In the genomic region with DNA sequence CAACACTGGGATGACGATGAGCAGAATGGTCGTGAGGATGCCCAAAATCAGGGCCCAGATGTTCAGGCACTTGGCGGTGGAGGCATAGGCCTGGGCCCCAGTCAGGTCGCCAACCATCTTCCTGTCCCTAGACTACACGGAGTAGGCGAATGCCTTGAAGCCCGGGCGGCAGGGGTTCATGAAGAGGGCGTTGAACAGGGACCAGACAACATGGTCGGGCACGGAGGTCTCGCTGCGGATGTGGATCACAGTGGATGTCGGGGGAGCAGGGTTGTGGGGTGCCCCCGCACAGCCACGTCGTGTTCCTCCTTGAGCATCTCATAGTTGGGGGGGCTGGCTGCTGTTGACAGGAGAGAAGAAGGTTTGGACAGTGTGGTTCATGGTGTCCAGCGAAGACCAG, we compare ENCODE assay signal across 25 cellular contexts. TPM values are rescaled to one million over a fixed set of nuclear protein-coding genes. Genes with fewer than 3 reads are reported as not detected.
DNase-seq lines count a peak whose midpoint lies in the region; ATAC-seq, FAIRE-seq and TF ChIP-seq lines count a peak whose summit lies in the region.
"Had no signal": no experiment of that assay in that cellular context is flagged by ENCODE, and none has a peak within 500 bp of the region (broad histone marks: within the 10 kb centered on the region; RNA-seq: fewer than 3 reads in every experiment).

No MANE protein-coding gene starts in this region.

- H3K4me1 Mint-ChIP-seq in T-helper 2 cell treated with Interferon-gamma antibody and Interleukin-4, amounts not matched to agents 5 μg/mL and 100 μg/mL, for 36 hours (ENCODE audit: low read depth): peaks cover 22% of the 10 kb centered on the region
- H3K4me1 Mint-ChIP-seq in CD14-positive monocyte: peaks cover 45% of the 10 kb centered on the region

- ATAC-seq in upper lobe of right lung (no peak), HG02798 (IDR thresholded peaks at IDR 0.05; ENCODE audit: poor library complexity, unreplicated experiment) (no peak)

- no peaks in the 10 kb centered on the region for H4K20me1 ChIP-seq in Karpas-422 (ENCODE audit: insufficient read depth, low read depth, low read length)

- H3K9me3 ChIP-seq in Karpas-422 (ENCODE audit: low read length) (no peaks in the 10 kb centered on the region), kidney (ENCODE audit: control insufficient read depth in 1 of 2, low read length in 2 of 2) (no peaks in the 10 kb centered on the region), upper lobe of right lung (no peaks in the 10 kb centered on the region)

- H3K79me2 ChIP-seq in Karpas-422 (ENCODE audit: low read length): no peaks in the 10 kb centered on the region

- H3K27me3 ChIP-seq in Karpas-422 (ENCODE audit: low read length): no peaks in the 10 kb centered on the region
- no peaks in the 10 kb centered on the region for H3K27me3 ChIP-seq in upper lobe of right lung

- H3K4me1 ChIP-seq in Karpas-422 (ENCODE audit: low read length) (peaks cover 6% of the 10 kb centered on the region), kidney (ENCODE audit: control insufficient read depth in 1 of 2, insufficient read depth in 1 of 2, low read depth in 1 of 2, low read length in 2 of 2) (peaks cover 9 to 16% of the 10 kb centered on the region in 2 donors), upper lobe of right lung (peaks cover 6% of the 10 kb centered on the region)

- H3K9ac ChIP-seq in Karpas-422 (ENCODE audit: low read length) (no peak overlapping the region), kidney (ENCODE audit: low read length in 2 of 2) (no peak overlapping the region)
- H3K9ac ChIP-seq: KMS-11 had no signal

- H2AFZ ChIP-seq in Karpas-422 (ENCODE audit: low read length): no peak overlapping the region

- peak overlapping the region; percentile 12 for H3K27ac Mint-ChIP-seq in T-helper 2 cell treated with Interferon-gamma antibody and Interleukin-4, amounts not matched to agents 5 μg/mL and 100 μg/mL, for 36 hours
- no peak overlapping the region for H3K27ac Mint-ChIP-seq in CD14-positive monocyte

- no peak for FAIRE-seq in kidney (lab: Jason Lieb, UNC)
- FAIRE-seq: D721Med, GM19239, H1, RCC 7860 had no signal

- H3K36me3 ChIP-seq in Karpas-422 (ENCODE audit: insufficient read depth, low read length) (no peaks in the 10 kb centered on the region), kidney (ENCODE audit: control insufficient read depth in 1 of 2, insufficient read depth in 2 of 2, low read length in 2 of 2) (no peaks in the 10 kb centered on the region), upper lobe of right lung (no peaks in the 10 kb centered on the region)

- H3K4me2 ChIP-seq in Karpas-422 (ENCODE audit: low read depth, low read length, poor library complexity, severe bottlenecking): no peak overlapping the region
- H3K4me2 ChIP-seq: KMS-11 had no signal

- no peaks in the 10 kb centered on the region for H3K36me3 Mint-ChIP-seq in T-helper 2 cell treated with Interferon-gamma antibody and Interleukin-4, amounts not matched to agents 5 μg/mL and 100 μg/mL, for 36 hours (ENCODE audit: low read depth)
- H3K36me3 Mint-ChIP-seq in CD14-positive monocyte: peaks cover 0 to 6% of the 10 kb centered on the region in 2 donors

- no peaks in the 10 kb centered on the region for H3K9me3 Mint-ChIP-seq in T-helper 2 cell treated with Interferon-gamma antibody and Interleukin-4, amounts not matched to agents 5 μg/mL and 100 μg/mL, for 36 hours
- peaks cover 0 to 2% (median 0%) of the 10 kb centered on the region in 7 donors for H3K9me3 Mint-ChIP-seq in CD14-positive monocyte

- intact Hi-C loops in kidney (cut with DNase I): no loop called here
- intact Hi-C loops in upper lobe of right lung (cut with DNase I): no loop called here
- intact Hi-C loops in CD14-positive monocyte (cut with micrococcal nuclease): no loop called here

- no peak for DNase-seq in T-helper 2 cell treated with Interferon-gamma antibody and Interleukin-4, amounts not matched to agents 5 μg/mL and 100 μg/mL, for 36 hours (ENCODE audit: low spot score)
- no peak for DNase-seq in T-helper 2 cell
- DNase-seq in Karpas-422: peak; percentile 22
- peak; percentile 67 for DNase-seq in kidney
- DNase-seq in upper lobe of right lung: peak; percentile 55
- no peak for DNase-seq in NCI-H446 (lab: John Stamatoyannopoulos, UW)
- DNase-seq in CD14-positive monocyte (ENCODE audit: low spot score): no peak
- DNase-seq: AML-193, DMS53, GDM1, NCI-H1105 treated with DMSO at 0.1 percent for 48 hours, NCI-H2081, NCI-H2171, NCI-H345, NCI-H524 treated with DMSO at 0.1 percent for 48 hours, NCI-H82, Right ventricle myocardium superior had no signal

- no peaks in the 10 kb centered on the region for H3K9me2 ChIP-seq in Karpas-422 (replicated peaks; ENCODE audit: insufficient read depth, low read length)

- no peak overlapping the region for H3K27ac ChIP-seq in Karpas-422 (ENCODE audit: low read length)
- no peak overlapping the region for H3K27ac ChIP-seq in kidney (ENCODE audit: low read depth in 2 of 2, low read length in 2 of 2)
- H3K27ac ChIP-seq in upper lobe of right lung: no peak overlapping the region
- H3K27ac ChIP-seq: 22Rv1, C4-2B, KMS-11 had no signal

- no peak overlapping the region for H3K4me3 Mint-ChIP-seq in T-helper 2 cell treated with Interferon-gamma antibody and Interleukin-4, amounts not matched to agents 5 μg/mL and 100 μg/mL, for 36 hours
- H3K4me3 Mint-ChIP-seq in CD14-positive monocyte: peak overlapping the region in 1 of 2 donors; percentile 3

- H3K4me3 ChIP-seq in Karpas-422 (ENCODE audit: low read length) (no peak overlapping the region), kidney (ENCODE audit: low read length in 2 of 2) (no peak overlapping the region), upper lobe of right lung (no peak overlapping the region)

- no peak for TF ChIP-seq CTCF in kidney (IDR thresholded peaks at IDR 0.05; ENCODE audit: borderline replicate concordance, extremely low read depth, insufficient read depth)
- no peak for TF ChIP-seq CTCF in upper lobe of right lung (IDR thresholded peaks at IDR 0.05)
- no peak for TF ChIP-seq CTCF in CD14-positive monocyte (IDR thresholded peaks at IDR 0.05)

- H3K27me3 Mint-ChIP-seq in T-helper 2 cell treated with Interferon-gamma antibody and Interleukin-4, amounts not matched to agents 5 μg/mL and 100 μg/mL, for 36 hours (ENCODE audit: low read depth): no peaks in the 10 kb centered on the region
- H3K27me3 Mint-ChIP-seq in CD14-positive monocyte (ENCODE audit: low read depth in 3 of 3): peaks cover 33 to 49% (median 34%) of the 10 kb centered on the region in 3 donors

RNA-seq across cellular contexts. Expression of a gene that starts 9.5 kb away (rescaled TPM):
- total RNA-seq in Karpas-422 (2014; rRNA removed; shearing (Covaris generic); ENCODE audit: low replicate concordance): 0.22 and 0.25 TPM in 2 replicates
- total RNA-seq in kidney (2.6 TPM), upper lobe of right lung (0.23 TPM)
- polyA plus RNA-seq in kidney (ENCODE audit: insufficient read depth, low read depth, low replicate concordance) (not detected), CD14-positive monocyte (not detected)
- total RNA-seq: Right ventricle myocardium superior had no signal

Comparison
In these comparisons a context has a peak if more than half of its experiments do, and no peak if none do; other contexts are left out.
1. DNase-seq: peak in Karpas-422 (single experiment), kidney (single experiment) and upper lobe of right lung (single experiment); none in T-helper 2 cell treated with Interferon-gamma antibody and Interleukin-4, amounts not matched to agents 5 μg/mL and 100 μg/mL, for 36 hours (single experiment), T-helper 2 cell (0 of 5), NCI-H446 (0 of 2) and CD14-positive monocyte (single experiment).